In the genomic region with DNA sequence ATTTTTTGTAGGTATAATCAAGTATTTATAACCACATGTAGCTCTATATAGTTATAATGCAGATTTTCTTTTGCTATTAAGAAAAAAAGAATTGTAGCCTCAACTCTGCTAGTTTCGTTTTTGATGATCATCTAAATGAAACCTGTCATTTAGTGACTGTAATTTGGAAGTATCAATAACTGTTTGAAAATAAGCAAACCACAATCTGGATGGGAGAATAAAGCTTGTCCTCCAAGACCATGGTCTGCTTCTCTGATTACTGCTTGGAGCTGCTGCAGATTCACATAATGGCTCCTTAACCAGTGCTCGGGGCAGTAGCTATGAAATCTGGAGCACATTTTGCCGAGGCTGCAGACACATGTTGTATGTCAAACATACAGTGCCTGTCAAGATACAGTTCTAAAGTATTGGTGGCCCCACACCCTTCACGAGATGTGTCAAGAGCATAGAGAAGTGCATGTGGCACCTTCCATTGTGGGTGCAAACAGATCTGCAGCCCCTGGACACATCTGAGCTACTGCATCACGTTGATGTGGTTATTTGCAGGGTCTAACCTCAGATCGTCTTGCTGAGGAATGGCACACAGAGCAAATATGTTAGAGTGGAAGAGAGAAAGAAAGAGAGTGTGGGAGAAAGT, we compare ENCODE assay signal across 1 cellular context.
TF ChIP-seq lines count a peak whose summit lies in the region.

No MANE protein-coding gene starts in this region.

TF ChIP-seq in IMR-90, 13 proteins besides CTCF, POLR2A, EP300 and RAD21:
- TF ChIP-seq RCOR1 (IDR thresholded peaks at IDR 0.05; ENCODE audit: insufficient replicate concordance, low read length), result no peak
- no peak for TF ChIP-seq ELK1 (IDR thresholded peaks at IDR 0.05; ENCODE audit: borderline replicate concordance, low read depth, low read length)
- no peak for TF ChIP-seq MAZ (IDR thresholded peaks at IDR 0.05; ENCODE audit: borderline replicate concordance, low read depth, low read length)
- no peak for TF ChIP-seq FOS (IDR thresholded peaks at IDR 0.05; ENCODE audit: low read depth, low read length)
- TF ChIP-seq MAFK (IDR thresholded peaks at IDR 0.05; ENCODE audit: low read depth, low read length), result no peak
- no peak for TF ChIP-seq BHLHE40 (IDR thresholded peaks at IDR 0.05; ENCODE audit: low read depth, low read length)
- no peak for TF ChIP-seq NFE2L2 (IDR thresholded peaks at IDR 0.05; ENCODE audit: low read depth, low read length)
- no peak for TF ChIP-seq SMC3 (IDR thresholded peaks at IDR 0.05; ENCODE audit: low read depth, low read length)
- TF ChIP-seq CHD1 (IDR thresholded peaks at IDR 0.05; ENCODE audit: low read depth, low read length), result no peak
- no peak for TF ChIP-seq USF2 (IDR thresholded peaks at IDR 0.05; ENCODE audit: low read depth, low read length)
- no peak for TF ChIP-seq CEBPB (IDR thresholded peaks at IDR 0.05; ENCODE audit: low read depth, low read length)
- no peak for TF ChIP-seq MXI1 (IDR thresholded peaks at IDR 0.05; ENCODE audit: borderline replicate concordance, low read depth, low read length)
- no peak for TF ChIP-seq RFX5 (IDR thresholded peaks at IDR 0.05; ENCODE audit: low read depth, low read length)
